ENCODE assay signal across 23 cellular contexts in the genomic region with DNA sequence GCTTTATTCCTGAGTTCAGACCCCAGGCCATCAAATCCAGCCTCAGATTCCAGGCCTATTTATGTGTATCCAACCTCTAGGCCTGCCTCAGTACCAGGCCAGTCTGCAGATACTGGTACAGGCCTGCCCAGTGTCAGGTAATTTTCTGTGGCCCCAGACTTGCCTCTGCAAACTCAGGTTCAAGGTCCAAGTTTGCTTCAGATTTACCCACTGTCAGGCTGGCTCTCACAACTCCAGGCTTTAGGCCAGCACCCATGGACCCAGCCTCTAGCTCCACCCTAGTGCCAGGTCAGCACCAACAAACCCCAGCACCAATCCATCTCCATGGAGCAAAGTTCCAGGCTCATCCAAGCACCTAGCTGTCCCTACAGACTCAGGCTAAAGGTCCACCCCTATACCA.
"Had no signal": no experiment of that assay in that cellular context is flagged by ENCODE, and none has a peak within 500 bp of the region (broad histone marks: within the 10 kb centered on the region; RNA-seq: fewer than 3 reads in every experiment).

No MANE protein-coding gene starts in this region.

- FAIRE-seq: HTR-8/SVneo, RCC 7860 had no signal

- DNase-seq: Karpas-422, KG1, MG63, NCI-H1092, NCI-H1105 treated with DMSO at 0.1 percent for 48 hours, NCI-H1417 treated with DMSO at 0.1 percent for 48 hours, NCI-H146, NCI-H187, NCI-H2029 treated with DMSO at 0.1 percent for 48 hours, NCI-H2171 treated with DMSO at 0.1 percent for 48 hours, NCI-H345, NCI-H446 treated with DMSO at 0.1 percent for 48 hours, NCI-H510A treated with DMSO at 0.1 percent for 48 hours, NCI-H526 treated with DMSO at 0.1 percent for 48 hours, NCI-H748 treated with DMSO at 0.1 percent for 48 hours, Right ventricle myocardium superior, RPMI8226, SIG-M5 had no signal

- H3K36me3 ChIP-seq: MG63, SJSA1 had no signal

- H3K27me3 ChIP-seq: MG63, SJSA1 had no signal

- H3K9me3 ChIP-seq: SJSA1 had no signal

- H3K27ac ChIP-seq: HL-60, SJSA1, SK-N-MC had no signal

- H3K4me1 ChIP-seq: SJSA1 had no signal

- H3K4me3 ChIP-seq: MG63, SJSA1, SK-N-MC had no signal
